In genomic region chr13:41015920-41016319, GRCh38 we compare ENCODE assay signal across 15 cellular contexts. TPM values are rescaled to one million over a fixed set of nuclear protein-coding genes. Genes with fewer than 3 reads are reported as not detected.
DNase-seq lines count a peak whose midpoint lies in the region; ATAC-seq and TF ChIP-seq lines count a peak whose summit lies in the region.
"Had no signal": no experiment of that assay in that cellular context is flagged by ENCODE, and none has a peak within 500 bp of the region (broad histone marks: within the 10 kb centered on the region; RNA-seq: fewer than 3 reads in every experiment).

No MANE protein-coding gene starts in this region.

- peak overlapping the region; percentile 90 for H3K4me3 Mint-ChIP-seq in activated CD8-positive, alpha-beta memory T cell treated with anti-CD3 and anti-CD28 coated beads, Interleukin-2, amount 10 ng/mL, durations not matched to agents 7 days and 5 days
- peak overlapping the region; percentile 81 for H3K4me3 Mint-ChIP-seq in central memory CD8-positive, alpha-beta T cell
- H3K4me3 Mint-ChIP-seq in stimulated activated effector memory CD8-positive, alpha-beta T cell treated with anti-CD3 and anti-CD28 coated beads, Interleukin-12 subunit alpha, Interleukin-12 subunit beta, amount 100 ng/mL, for 72 hours: peak overlapping the region; percentile 74

- H4K91ac ChIP-seq in mesenchymal stem cell (ENCODE audit: low read length): no peak overlapping the region

- H3K9me3 ChIP-seq in mesenchymal stem cell (ENCODE audit: control insufficient read depth, low read length): no peaks in the 10 kb centered on the region
- H3K9me3 ChIP-seq: SJSA1, suprapubic skin had no signal

- no peak for TF ChIP-seq CTCF in NB4 (IDR thresholded peaks at IDR 0.05; ENCODE audit: low read depth, low read length)

- no peak overlapping the region for H2AFZ ChIP-seq in mesenchymal stem cell (ENCODE audit: low read depth, low read length)

- no peak overlapping the region for H3K4me2 ChIP-seq in mesenchymal stem cell (ENCODE audit: low read length, poor library complexity, severe bottlenecking)

- peaks cover 55% of the 10 kb centered on the region for H3K4me1 Mint-ChIP-seq in activated CD8-positive, alpha-beta memory T cell treated with anti-CD3 and anti-CD28 coated beads, Interleukin-2, amount 10 ng/mL, durations not matched to agents 7 days and 5 days
- H3K4me1 Mint-ChIP-seq in central memory CD8-positive, alpha-beta T cell: peaks cover 56% of the 10 kb centered on the region
- peaks cover 42% of the 10 kb centered on the region for H3K4me1 Mint-ChIP-seq in stimulated activated effector memory CD8-positive, alpha-beta T cell treated with anti-CD3 and anti-CD28 coated beads, Interleukin-12 subunit alpha, Interleukin-12 subunit beta, amount 100 ng/mL, for 72 hours

- H2BK120ac ChIP-seq in mesenchymal stem cell (ENCODE audit: low read depth, low read length): no peak overlapping the region

- no peaks in the 10 kb centered on the region for H3K9me3 Mint-ChIP-seq in activated CD8-positive, alpha-beta memory T cell treated with anti-CD3 and anti-CD28 coated beads, Interleukin-2, amount 10 ng/mL, durations not matched to agents 7 days and 5 days (ENCODE audit: low read depth)
- no peaks in the 10 kb centered on the region for H3K9me3 Mint-ChIP-seq in central memory CD8-positive, alpha-beta T cell
- H3K9me3 Mint-ChIP-seq in stimulated activated effector memory CD8-positive, alpha-beta T cell treated with anti-CD3 and anti-CD28 coated beads, Interleukin-12 subunit alpha, Interleukin-12 subunit beta, amount 100 ng/mL, for 72 hours: no peaks in the 10 kb centered on the region

- no peak overlapping the region for H3K27ac ChIP-seq in mesenchymal stem cell (ENCODE audit: low read length, poor library complexity, severe bottlenecking)
- H3K27ac ChIP-seq: SJSA1 had no signal

- peak overlapping the region; percentile 91 for H3K27ac Mint-ChIP-seq in activated CD8-positive, alpha-beta memory T cell treated with anti-CD3 and anti-CD28 coated beads, Interleukin-2, amount 10 ng/mL, durations not matched to agents 7 days and 5 days
- peak overlapping the region; percentile 100 for H3K27ac Mint-ChIP-seq in central memory CD8-positive, alpha-beta T cell (ENCODE audit: low read depth)
- H3K27ac Mint-ChIP-seq in stimulated activated effector memory CD8-positive, alpha-beta T cell treated with anti-CD3 and anti-CD28 coated beads, Interleukin-12 subunit alpha, Interleukin-12 subunit beta, amount 100 ng/mL, for 72 hours: peak overlapping the region; percentile 95

- TF ChIP-seq POLR2A in NB4 (IDR thresholded peaks at IDR 0.05; ENCODE audit: extremely low read depth, insufficient read length): no peak

- H3K4me1 ChIP-seq in mesenchymal stem cell (ENCODE audit: control insufficient read depth, insufficient read depth, low read depth, low read length): peaks cover 2% of the 10 kb centered on the region

- H3K36me3 ChIP-seq in mesenchymal stem cell (ENCODE audit: control insufficient read depth in 1 of 2, insufficient read depth in 2 of 2, low read depth in 1 of 2, low read length in 2 of 2): peaks cover 0 to 5% of the 10 kb centered on the region in 2 experiments
- H3K36me3 ChIP-seq: SJSA1, suprapubic skin had no signal

- no peak overlapping the region for H2AK5ac ChIP-seq in mesenchymal stem cell (ENCODE audit: low read length, severe bottlenecking)

- ATAC-seq in activated CD8-positive, alpha-beta memory T cell treated with anti-CD3 and anti-CD28 coated beads, Interleukin-2, amount 10 ng/mL, durations not matched to agents 7 days and 5 days: no peak
- ATAC-seq in central memory CD8-positive, alpha-beta T cell (replicated peaks; ENCODE audit: extremely low read depth, poor library complexity, severe bottlenecking): no peak
- ATAC-seq in stimulated activated effector memory CD8-positive, alpha-beta T cell treated with anti-CD3 and anti-CD28 coated beads, Interleukin-12 subunit alpha, Interleukin-12 subunit beta, amount 100 ng/mL, for 72 hours: no peak
- no peak for ATAC-seq in GM19463 (IDR thresholded peaks at IDR 0.05; ENCODE audit: unreplicated experiment)
- ATAC-seq: activated CD4-positive, CD25-positive, alpha-beta regulatory T cell treated with anti-CD3 and anti-CD28 coated beads, Interleukin-2, amount 50 U/mL, for 24 hours had no signal

- H3K27me3 ChIP-seq in mesenchymal stem cell (ENCODE audit: control insufficient read depth in 1 of 2, insufficient read depth in 1 of 2, low read length in 2 of 2): no peaks in the 10 kb centered on the region
- H3K27me3 ChIP-seq: SJSA1, suprapubic skin had no signal

- CTCF ChIA-PET in activated CD8-positive, alpha-beta memory T cell treated with anti-CD3 and anti-CD28 coated beads, Interleukin-2, amount 10 ng/mL, durations not matched to agents 7 days and 5 days (lab: Charles Lee): interaction anchor here (1.0 to 2.9 kb wide), 5 partner anchors 27 to 41 kb away, joined by 3 to 16 read pairs (median 4); no protein-coding TSS in a partner anchor

- no peak overlapping the region for H3K18ac ChIP-seq in mesenchymal stem cell (ENCODE audit: low read depth in 1 of 2, low read length in 2 of 2)

- H2BK12ac ChIP-seq in mesenchymal stem cell (ENCODE audit: low read length in 2 of 2): no peak overlapping the region

- no peak overlapping the region for H4K8ac ChIP-seq in mesenchymal stem cell (ENCODE audit: low read length)

- no peak overlapping the region for H3K23ac ChIP-seq in mesenchymal stem cell (ENCODE audit: low read length in 2 of 2)

- H3K79me1 ChIP-seq in mesenchymal stem cell (replicated peaks; ENCODE audit: low read length, poor library complexity, severe bottlenecking): peaks cover 4% of the 10 kb centered on the region

- no peak overlapping the region for H3K9ac ChIP-seq in mesenchymal stem cell (ENCODE audit: low read length)

- peaks cover 46% of the 10 kb centered on the region for H3K36me3 Mint-ChIP-seq in activated CD8-positive, alpha-beta memory T cell treated with anti-CD3 and anti-CD28 coated beads, Interleukin-2, amount 10 ng/mL, durations not matched to agents 7 days and 5 days
- H3K36me3 Mint-ChIP-seq in central memory CD8-positive, alpha-beta T cell (ENCODE audit: insufficient read depth): peaks cover 26% of the 10 kb centered on the region
- H3K36me3 Mint-ChIP-seq in stimulated activated effector memory CD8-positive, alpha-beta T cell treated with anti-CD3 and anti-CD28 coated beads, Interleukin-12 subunit alpha, Interleukin-12 subunit beta, amount 100 ng/mL, for 72 hours: peaks cover 61% of the 10 kb centered on the region

- H3K4me3 ChIP-seq in NB4 (ENCODE audit: low read depth, low read length) (peak overlapping the region; percentile 62), mesenchymal stem cell (ENCODE audit: insufficient read depth in 1 of 2, low read depth in 1 of 2, low read length in 2 of 2) (no peak overlapping the region)
- H3K4me3 ChIP-seq: SJSA1, suprapubic skin had no signal

- WGBS in mesenchymal stem cell: 87% methylated on average over 6 of the region's 6 CpGs

- H3K4ac ChIP-seq in mesenchymal stem cell (ENCODE audit: low read depth in 1 of 2, low read length in 2 of 2): no peak overlapping the region

- H2BK15ac ChIP-seq in mesenchymal stem cell (ENCODE audit: low read depth, poor library complexity, severe bottlenecking): no peak overlapping the region

- no peaks in the 10 kb centered on the region for H3K27me3 Mint-ChIP-seq in activated CD8-positive, alpha-beta memory T cell treated with anti-CD3 and anti-CD28 coated beads, Interleukin-2, amount 10 ng/mL, durations not matched to agents 7 days and 5 days
- no peaks in the 10 kb centered on the region for H3K27me3 Mint-ChIP-seq in central memory CD8-positive, alpha-beta T cell

- no peak overlapping the region for H3K14ac ChIP-seq in mesenchymal stem cell (ENCODE audit: low read length in 2 of 2)

- DNase-seq in activated CD8-positive, alpha-beta memory T cell treated with anti-CD3 and anti-CD28 coated beads, Interleukin-2, amount 10 ng/mL, durations not matched to agents 7 days and 5 days: no peak
- no peak for DNase-seq in activated CD8-positive, alpha-beta memory T cell treated with anti-CD3 and anti-CD28 coated beads, Interleukin-2, amount 50 U/mL, for 4 hours
- DNase-seq in NB4 (ENCODE audit: low read depth) (no peak), dedifferentiated amniotic fluid mesenchymal stem cell (ENCODE audit: extremely low spot score) (no peak), mesenchymal stem cell (no peak)
- DNase-seq in central memory CD8-positive, alpha-beta T cell (ENCODE audit: low spot score in 2 of 2): no peak
- no peak for DNase-seq in stimulated activated effector memory CD8-positive, alpha-beta T cell treated with anti-CD3 and anti-CD28 coated beads, Interleukin-12 subunit alpha, Interleukin-12 subunit beta, amount 100 ng/mL, for 72 hours (ENCODE audit: low spot score in 2 of 2)
- DNase-seq: glutamatergic neuron; NCI-H1048; NCI-H510A treated with DMSO at 0.1 percent for 48 hours; stimulated activated CD4-positive, alpha-beta T cell treated with anti-CD3 and anti-CD28 coated beads, Interleukin-4, amount 100 ng/mL, for 4 hours had no signal

- H2BK5ac ChIP-seq in mesenchymal stem cell (ENCODE audit: low read depth, low read length, poor library complexity, severe bottlenecking): no peak overlapping the region

RNA-seq across cellular contexts. Expression of gene ELF1, which starts 3.2 kb away (rescaled TPM):
- total RNA-seq in activated CD8-positive, alpha-beta memory T cell treated with anti-CD3 and anti-CD28 coated beads, Interleukin-2, amount 10 ng/mL, durations not matched to agents 7 days and 5 days: 100 to 1,000 TPM; 120 to 143 TPM
- 50.1 TPM for polyA plus RNA-seq in mesenchymal stem cell (2013, experiment 1 of 2)
- polyA plus RNA-seq in mesenchymal stem cell (2013, experiment 2 of 2): 49.3 TPM

RNA-seq across cellular contexts. Expression of gene WBP4, which starts 45.4 kb away (rescaled TPM):
- total RNA-seq in activated CD8-positive, alpha-beta memory T cell treated with anti-CD3 and anti-CD28 coated beads, Interleukin-2, amount 10 ng/mL, durations not matched to agents 7 days and 5 days: 10 to 100 TPM in 1 of 2 experiments, 1 to 10 TPM in 1; 8.4 to 13.2 TPM
- 17.5 TPM for polyA plus RNA-seq in mesenchymal stem cell (2013, experiment 1 of 2)
- 17.7 TPM for polyA plus RNA-seq in mesenchymal stem cell (2013, experiment 2 of 2)
